Comparison of ENCODE assay signal across 19 cellular contexts in genomic region chr3:152128356-152128755, GRCh38.
"Had no signal": no experiment of that assay in that cellular context is flagged by ENCODE, and none has a peak within 500 bp of the region (broad histone marks: within the 10 kb centered on the region; RNA-seq: fewer than 3 reads in every experiment).

No MANE protein-coding gene starts in this region.

- H3K4me1 ChIP-seq: heart left ventricle, pancreas, upper lobe of right lung had no signal

- H3K36me3 ChIP-seq: heart left ventricle, pancreas, tibial artery, upper lobe of right lung had no signal

- H3K4me3 ChIP-seq: coronary artery, dorsolateral prefrontal cortex, heart left ventricle, pancreas, smooth muscle cell, tibial artery, upper lobe of right lung had no signal

- ATAC-seq: heart left ventricle; left colon; pancreas; right cardiac atrium; stimulated activated effector memory CD8-positive, alpha-beta T cell treated with anti-CD3 and anti-CD28 coated beads, Interleukin-12 subunit alpha, Interleukin-12 subunit beta, amount 100 ng/mL, for 72 hours; stimulated activated naive CD8-positive, alpha-beta T cell treated with anti-CD3 and anti-CD28 coated beads, Interleukin-15, Interleukin-2, amounts not matched to agents 100 U/mL and 50 U/mL, for 24 hours; upper lobe of right lung had no signal

- FAIRE-seq: pancreas had no signal

- H3K27me3 ChIP-seq: dorsolateral prefrontal cortex, heart left ventricle, pancreas, tibial artery, upper lobe of right lung had no signal

- H3K27ac ChIP-seq: coronary artery, dorsolateral prefrontal cortex, heart left ventricle, pancreas, tibial artery, upper lobe of right lung had no signal

- H3K9me3 ChIP-seq: heart left ventricle, pancreas, tibial artery, upper lobe of right lung had no signal

- DNase-seq: dorsolateral prefrontal cortex; effector CD8-positive, alpha-beta T cell; foreskin melanocyte; heart left ventricle; hippocampal formation; left colon; mesendoderm; naive B cell; occipital lobe; pancreas; right cardiac atrium; stimulated activated CD4-positive, alpha-beta T cell treated with anti-CD3 and anti-CD28 coated beads, Interleukin-4, amount 100 ng/mL, for 1 hour; stimulated activated CD8-positive, alpha-beta memory T cell treated with anti-CD3 and anti-CD28 coated beads, Interleukin-4, amount 100 ng/mL, for 48 hours; stimulated activated naive CD8-positive, alpha-beta T cell treated with anti-CD3 and anti-CD28 coated beads, Interleukin-15, Interleukin-2, amounts not matched to agents 100 U/mL and 50 U/mL, for 24 hours; tibial artery; upper lobe of right lung had no signal
